In the genomic region with DNA sequence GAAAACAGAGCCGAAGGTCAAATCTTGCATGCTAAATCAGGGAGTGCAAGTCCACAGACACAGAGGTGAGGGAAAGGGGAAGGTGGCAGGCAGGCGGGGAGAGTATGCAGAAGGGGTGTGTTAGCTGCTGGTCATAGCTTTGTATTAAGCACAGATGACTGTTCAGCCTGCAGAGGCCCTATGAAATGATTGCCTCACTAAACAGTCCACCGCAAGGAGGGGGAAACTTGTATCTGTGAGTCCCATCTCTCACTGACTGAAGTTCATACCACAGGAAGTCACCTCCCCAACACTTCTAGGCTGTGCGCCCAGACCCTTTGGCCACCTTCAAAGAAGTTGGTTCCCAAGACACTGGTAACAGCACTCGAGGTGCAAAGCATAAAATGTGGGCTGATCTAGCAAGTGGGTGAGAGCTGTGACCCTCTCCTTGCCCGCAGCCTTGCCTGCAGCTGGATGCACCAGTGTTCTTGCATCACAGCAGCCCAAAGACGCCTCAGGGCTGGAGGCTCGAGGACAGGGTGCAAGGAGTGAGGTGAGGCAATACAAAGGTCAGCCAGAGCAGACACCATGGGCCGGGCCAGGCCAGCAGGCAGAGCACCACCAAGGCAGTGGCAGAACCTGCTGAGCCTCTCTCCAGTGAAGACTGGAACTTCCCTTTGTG, we compare ENCODE assay signal across 18 cellular contexts.
DNase-seq lines count a peak whose midpoint lies in the region; ATAC-seq, FAIRE-seq and TF ChIP-seq lines count a peak whose summit lies in the region.
"Had no signal": no experiment of that assay in that cellular context is flagged by ENCODE, and none has a peak within 500 bp of the region (broad histone marks: within the 10 kb centered on the region; RNA-seq: fewer than 3 reads in every experiment).

No MANE protein-coding gene starts in this region.

- peak; percentile 86 for FAIRE-seq in bronchial epithelial cell (lab: Jason Lieb, UNC)

- no peak overlapping the region for H3K4me3 ChIP-seq in bronchial epithelial cell (ENCODE audit: low read depth, low read length)
- H3K4me3 ChIP-seq: Peyer's patch, tibial nerve had no signal

- peak overlapping the region; percentile 62 for H3K4me3 Mint-ChIP-seq in natural killer cell
- H3K4me3 Mint-ChIP-seq: endodermal cell, neural crest cell had no signal

- peak overlapping the region; percentile 84 to 90 for H3K27ac Mint-ChIP-seq in natural killer cell
- H3K27ac Mint-ChIP-seq: activated T-helper 2 cell treated with anti-CD3 and anti-CD28 coated beads, Interferon-gamma antibody, Interleukin-2, Interleukin-4, amounts not matched to agents 10 μg/mL and 5 μg/mL and 100 μg/mL, durations not matched to agents 14 hours and 24 hours and 36 hours; endodermal cell had no signal

- CTCF ChIA-PET in HEK293T (lab: Yijun Ruan, JAX): no interaction called here

- POLR2A ChIA-PET in HEK293T (lab: Yijun Ruan, JAX): no interaction called here

- no peaks in the 10 kb centered on the region for H3K27me3 ChIP-seq in bronchial epithelial cell (ENCODE audit: control insufficient read depth, insufficient read depth, low read length)
- H3K27me3 ChIP-seq: brain microvascular endothelial cell, Peyer's patch, tibial nerve had no signal

- H3K36me3 ChIP-seq in bronchial epithelial cell (ENCODE audit: control insufficient read depth, insufficient read depth, low read length): no peaks in the 10 kb centered on the region
- H3K36me3 ChIP-seq: brain microvascular endothelial cell, Peyer's patch, tibial nerve had no signal

- H3K27me3 Mint-ChIP-seq in natural killer cell (ENCODE audit: low read depth in 2 of 2): no peaks in the 10 kb centered on the region

- peaks cover 74% of the 10 kb centered on the region in 2 donors for H3K4me1 Mint-ChIP-seq in natural killer cell
- H3K4me1 Mint-ChIP-seq: endodermal cell had no signal

- intact Hi-C loops in natural killer cell (cut with micrococcal nuclease): loop anchor here (1.0 to 2.0 kb wide), 4 partner anchors 21 to 114 kb away; no protein-coding TSS in a partner anchor

- no peak for TF ChIP-seq CTCF in bronchial epithelial cell (IDR thresholded peaks at IDR 0.05; ENCODE audit: insufficient read depth, low read length, severe bottlenecking)
- TF ChIP-seq CTCF in natural killer cell (IDR thresholded peaks at IDR 0.05): no peak

- no peaks in the 10 kb centered on the region for H3K9me3 Mint-ChIP-seq in natural killer cell
- H3K9me3 Mint-ChIP-seq: activated T-helper 2 cell treated with anti-CD3 and anti-CD28 coated beads, Interferon-gamma antibody, Interleukin-2, Interleukin-4, amounts not matched to agents 10 μg/mL and 5 μg/mL and 100 μg/mL, durations not matched to agents 14 hours and 24 hours and 36 hours; endodermal cell; neural crest cell had no signal

- ATAC-seq in natural killer cell (peak; percentile 82 to 87 (median 86)), HG02759 (IDR thresholded peaks at IDR 0.05; ENCODE audit: unreplicated experiment) (no peak)

- peaks cover 8% of the 10 kb centered on the region for H3K36me3 Mint-ChIP-seq in natural killer cell

- peak; percentile 13 for DNase-seq in stimulated activated CD8-positive, alpha-beta memory T cell treated with anti-CD3 and anti-CD28 coated beads, Interleukin-12 subunit alpha, Interleukin-12 subunit beta, amount 100 ng/mL, for 4 hours (ENCODE audit: low read depth)
- DNase-seq in stimulated activated CD8-positive, alpha-beta memory T cell treated with anti-CD3 and anti-CD28 coated beads, Interleukin-4, amount 100 ng/mL, for 48 hours: no peak
- DNase-seq in bronchial epithelial cell (ENCODE audit: low read depth) (no peak), natural killer cell (peak; percentile 66), HEK293T (ENCODE audit: extremely low spot score) (no peak), NCI-H345 treated with DMSO at 0.1 percent for 48 hours (lab: John Stamatoyannopoulos, UW; ENCODE audit: unreplicated experiment) (no peak), HUDEP-2 (lab: John Stamatoyannopoulos, UW; ENCODE audit: unreplicated experiment in 76 of 76) (no peak)
- DNase-seq: activated CD4-positive, alpha-beta T cell treated with anti-CD3 and anti-CD28 coated beads, Interleukin-2, amount 50 U/mL, for 1 hour; brain microvascular endothelial cell; DMS 273 treated with DMSO at 0.1 percent for 48 hours; endodermal cell; NCI-H1105 treated with DMSO at 0.1 percent for 48 hours; NCI-H446; Peyer's patch had no signal

TF ChIP-seq in HEK293T, 16 proteins besides CTCF, POLR2A, EP300 and RAD21:
- TF ChIP-seq BHLHE40 (IDR thresholded peaks at IDR 0.05; ENCODE audit: borderline replicate concordance) (no peak), LEF1 (IDR thresholded peaks at IDR 0.05; ENCODE audit: borderline replicate concordance) (no peak), NFRKB (IDR thresholded peaks at IDR 0.05) (no peak), ARNT (IDR thresholded peaks at IDR 0.05) (no peak), ELF4 (IDR thresholded peaks at IDR 0.05) (no peak), ZNF384 (IDR thresholded peaks at IDR 0.05) (no peak), FOXA1 (IDR thresholded peaks at IDR 0.05) (no peak), SUZ12 (IDR thresholded peaks at IDR 0.05) (no peak), L3MBTL2 (conservative IDR thresholded peaks at IDR 0.05) (no peak), TARDBP (IDR thresholded peaks at IDR 0.05) (no peak), SP1 (IDR thresholded peaks at IDR 0.05) (no peak), CTBP1 (IDR thresholded peaks at IDR 0.05; ENCODE audit: borderline replicate concordance) (no peak), FOXM1 (IDR thresholded peaks at IDR 0.05; ENCODE audit: borderline replicate concordance) (no peak), HDGF (IDR thresholded peaks at IDR 0.05; ENCODE audit: borderline replicate concordance) (no peak), FOXK2 (IDR thresholded peaks at IDR 0.05) (no peak)
- TF ChIP-seq, protein P1, sequence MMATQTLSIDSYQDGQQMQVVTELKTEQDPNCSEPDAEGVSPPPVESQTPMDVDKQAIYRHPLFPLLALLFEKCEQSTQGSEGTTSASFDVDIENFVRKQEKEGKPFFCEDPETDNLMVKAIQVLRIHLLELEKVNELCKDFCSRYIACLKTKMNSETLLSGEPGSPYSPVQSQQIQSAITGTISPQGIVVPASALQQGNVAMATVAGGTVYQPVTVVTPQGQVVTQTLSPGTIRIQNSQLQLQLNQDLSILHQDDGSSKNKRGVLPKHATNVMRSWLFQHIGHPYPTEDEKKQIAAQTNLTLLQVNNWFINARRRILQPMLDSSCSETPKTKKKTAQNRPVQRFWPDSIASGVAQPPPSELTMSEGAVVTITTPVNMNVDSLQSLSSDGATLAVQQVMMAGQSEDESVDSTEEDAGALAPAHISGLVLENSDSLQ (IDR thresholded peaks at IDR 0.05): no peak

Comparison
In these comparisons a context has a peak if more than half of its experiments do, and no peak if none do; other contexts are left out.
1. DNase-seq: peak in stimulated activated CD8-positive, alpha-beta memory T cell treated with anti-CD3 and anti-CD28 coated beads, Interleukin-12 subunit alpha, Interleukin-12 subunit beta, amount 100 ng/mL, for 4 hours (single experiment) and natural killer cell (single experiment); none in stimulated activated CD8-positive, alpha-beta memory T cell treated with anti-CD3 and anti-CD28 coated beads, Interleukin-4, amount 100 ng/mL, for 48 hours (single experiment), bronchial epithelial cell (single experiment), HEK293T (single experiment), NCI-H345 treated with DMSO at 0.1 percent for 48 hours (single experiment) and HUDEP-2 (0 of 76).